18 cellular contexts compared by ENCODE assay signal in the genomic region with DNA sequence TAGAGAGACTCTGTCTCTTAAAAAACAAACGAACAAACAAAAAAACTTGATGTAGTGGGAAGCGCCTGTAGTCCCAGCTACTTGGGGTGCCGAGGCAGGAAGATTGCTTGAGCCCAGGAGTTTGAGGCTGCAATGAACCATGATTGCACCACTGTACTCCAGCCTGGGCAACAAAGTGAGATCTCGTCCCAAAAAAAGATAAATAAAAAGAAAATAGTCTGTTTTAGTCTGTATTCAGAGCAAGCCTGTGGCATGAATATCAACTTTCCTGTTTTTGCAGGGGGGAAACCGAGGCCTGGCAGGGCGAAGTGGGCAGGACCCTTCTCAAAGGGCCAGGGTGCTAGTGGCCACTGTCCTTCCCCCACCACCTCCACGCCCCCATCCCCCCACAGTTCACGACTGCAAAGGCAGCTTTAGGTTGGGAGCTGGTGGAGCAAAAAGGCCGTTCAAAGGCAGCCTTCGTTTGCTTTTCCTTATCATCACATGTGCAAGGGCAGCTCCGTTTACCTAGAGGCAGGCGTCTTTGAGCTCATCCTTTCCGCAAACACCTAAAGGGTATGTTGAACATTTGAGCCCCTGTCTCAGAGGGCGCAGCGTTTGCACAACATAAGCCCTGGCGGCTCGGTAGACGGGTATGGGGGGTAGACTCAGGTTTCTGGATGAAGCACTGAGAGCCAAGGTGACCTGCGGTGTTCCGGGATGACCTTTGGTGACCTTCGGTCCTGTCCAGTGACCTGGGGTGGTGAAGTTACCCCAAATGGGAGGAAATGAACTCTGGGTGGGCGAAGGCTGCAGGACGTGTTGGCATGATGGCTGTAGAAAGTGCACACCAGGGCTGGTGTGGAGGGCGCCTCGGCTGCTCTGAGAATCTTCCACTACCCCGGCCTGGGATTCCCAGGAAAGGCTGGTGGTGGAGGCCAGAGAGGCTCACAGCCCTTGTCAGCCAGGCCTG. TPM values are rescaled to one million over a fixed set of nuclear protein-coding genes. Genes with fewer than 3 reads are reported as not detected.
"Had no signal": no experiment of that assay in that cellular context is flagged by ENCODE, and none has a peak within 500 bp of the region (broad histone marks: within the 10 kb centered on the region; RNA-seq: fewer than 3 reads in every experiment).

No MANE protein-coding gene starts in this region.

- H3K27ac Mint-ChIP-seq: activated CD4-positive, alpha-beta memory T cell treated with anti-CD3 and anti-CD28 coated beads, Interleukin-2, amount 10 ng/mL, durations not matched to agents 7 days and 5 days; activated CD8-positive, alpha-beta memory T cell treated with anti-CD3 and anti-CD28 coated beads, Interleukin-2, amount 10 ng/mL, durations not matched to agents 7 days and 5 days; activated naive CD8-positive, alpha-beta T cell treated with anti-CD3 and anti-CD28 coated beads for 36 hours; effector memory CD8-positive, alpha-beta T cell; stimulated activated memory B cell treated with anti-CD40 and anti-IgM and Interleukin-4, amounts not matched to agents 10 μg/mL and 1 μg/mL and 100 μg/mL, for 72 hours had no signal

- H3K4me1 ChIP-seq: lower lobe of right lung, upper lobe of left lung had no signal

- FAIRE-seq: islet of Langerhans had no signal

- H3K4me3 Mint-ChIP-seq: activated CD4-positive, alpha-beta memory T cell treated with anti-CD3 and anti-CD28 coated beads, Interleukin-2, amount 10 ng/mL, durations not matched to agents 7 days and 5 days; activated CD8-positive, alpha-beta memory T cell treated with anti-CD3 and anti-CD28 coated beads, Interleukin-2, amount 10 ng/mL, durations not matched to agents 7 days and 5 days; activated naive CD8-positive, alpha-beta T cell treated with anti-CD3 and anti-CD28 coated beads for 36 hours; effector memory CD8-positive, alpha-beta T cell; nephron; stimulated activated memory B cell treated with anti-CD40 and anti-IgM and Interleukin-4, amounts not matched to agents 10 μg/mL and 1 μg/mL and 100 μg/mL, for 72 hours had no signal

- H3K9me3 Mint-ChIP-seq: activated CD4-positive, alpha-beta memory T cell treated with anti-CD3 and anti-CD28 coated beads, Interleukin-2, amount 10 ng/mL, durations not matched to agents 7 days and 5 days; activated naive CD8-positive, alpha-beta T cell treated with anti-CD3 and anti-CD28 coated beads for 36 hours; effector memory CD8-positive, alpha-beta T cell had no signal

- H3K4me3 ChIP-seq: lower lobe of right lung, thoracic aorta, upper lobe of left lung had no signal

- H3K9me3 ChIP-seq: lower lobe of right lung, thoracic aorta, upper lobe of left lung had no signal

- ATAC-seq: activated CD8-positive, alpha-beta memory T cell treated with anti-CD3 and anti-CD28 coated beads, Interleukin-2, amount 10 ng/mL, durations not matched to agents 7 days and 5 days; effector memory CD8-positive, alpha-beta T cell; left colon; lower lobe of right lung; sciatic nerve; stimulated activated memory B cell treated with anti-CD40 and anti-IgM and Interleukin-4, amounts not matched to agents 10 μg/mL and 1 μg/mL and 100 μg/mL, for 72 hours had no signal

- H3K27me3 Mint-ChIP-seq: activated CD4-positive, alpha-beta memory T cell treated with anti-CD3 and anti-CD28 coated beads, Interleukin-2, amount 10 ng/mL, durations not matched to agents 7 days and 5 days; activated CD8-positive, alpha-beta memory T cell treated with anti-CD3 and anti-CD28 coated beads, Interleukin-2, amount 10 ng/mL, durations not matched to agents 7 days and 5 days had no signal

- H3K27me3 ChIP-seq: upper lobe of left lung had no signal

- H3K36me3 ChIP-seq: lower lobe of right lung, thoracic aorta, upper lobe of left lung had no signal

- H3K27ac ChIP-seq: lower lobe of right lung, thoracic aorta, upper lobe of left lung had no signal

- H3K4me1 Mint-ChIP-seq: activated CD4-positive, alpha-beta memory T cell treated with anti-CD3 and anti-CD28 coated beads, Interleukin-2, amount 10 ng/mL, durations not matched to agents 7 days and 5 days; activated CD8-positive, alpha-beta memory T cell treated with anti-CD3 and anti-CD28 coated beads, Interleukin-2, amount 10 ng/mL, durations not matched to agents 7 days and 5 days; activated naive CD8-positive, alpha-beta T cell treated with anti-CD3 and anti-CD28 coated beads for 36 hours; stimulated activated memory B cell treated with anti-CD40 and anti-IgM and Interleukin-4, amounts not matched to agents 10 μg/mL and 1 μg/mL and 100 μg/mL, for 72 hours had no signal

- DNase-seq: activated CD4-positive, alpha-beta memory T cell treated with anti-CD3 and anti-CD28 coated beads, Interleukin-2, amount 10 ng/mL, durations not matched to agents 7 days and 5 days; activated CD4-positive, alpha-beta T cell treated with anti-CD3 and anti-CD28 coated beads for 4 hours; activated CD8-positive, alpha-beta memory T cell treated with anti-CD3 and anti-CD28 coated beads, Interleukin-2, amount 10 ng/mL, durations not matched to agents 7 days and 5 days; activated naive CD4-positive, alpha-beta T cell; activated naive CD8-positive, alpha-beta T cell treated with anti-CD3 and anti-CD28 coated beads for 36 hours; amniotic stem cell; dermis blood vessel endothelial cell; effector memory CD8-positive, alpha-beta T cell; left colon; lower lobe of right lung; stimulated activated CD4-positive, alpha-beta T cell treated with anti-CD3 and anti-CD28 coated beads, Interleukin-4, amount 100 ng/mL, for 4 hours; upper lobe of left lung had no signal

- H3K36me3 Mint-ChIP-seq: activated CD8-positive, alpha-beta memory T cell treated with anti-CD3 and anti-CD28 coated beads, Interleukin-2, amount 10 ng/mL, durations not matched to agents 7 days and 5 days; activated naive CD8-positive, alpha-beta T cell treated with anti-CD3 and anti-CD28 coated beads for 36 hours; stimulated activated memory B cell treated with anti-CD40 and anti-IgM and Interleukin-4, amounts not matched to agents 10 μg/mL and 1 μg/mL and 100 μg/mL, for 72 hours had no signal

RNA-seq across cellular contexts. Expression of a gene that starts 8.7 kb away (rescaled TPM):
- total RNA-seq: activated CD4-positive, alpha-beta memory T cell treated with anti-CD3 and anti-CD28 coated beads, Interleukin-2, amount 10 ng/mL, durations not matched to agents 7 days and 5 days; activated CD8-positive, alpha-beta memory T cell treated with anti-CD3 and anti-CD28 coated beads, Interleukin-2, amount 10 ng/mL, durations not matched to agents 7 days and 5 days; T-helper 2 cell treated with Interferon-gamma antibody and Interleukin-4, amounts not matched to agents 100 ng/mL and 5 ng/mL, for 36 hours had no signal
